Comparison of ENCODE assay signal across 8 cellular contexts in the genomic region with DNA sequence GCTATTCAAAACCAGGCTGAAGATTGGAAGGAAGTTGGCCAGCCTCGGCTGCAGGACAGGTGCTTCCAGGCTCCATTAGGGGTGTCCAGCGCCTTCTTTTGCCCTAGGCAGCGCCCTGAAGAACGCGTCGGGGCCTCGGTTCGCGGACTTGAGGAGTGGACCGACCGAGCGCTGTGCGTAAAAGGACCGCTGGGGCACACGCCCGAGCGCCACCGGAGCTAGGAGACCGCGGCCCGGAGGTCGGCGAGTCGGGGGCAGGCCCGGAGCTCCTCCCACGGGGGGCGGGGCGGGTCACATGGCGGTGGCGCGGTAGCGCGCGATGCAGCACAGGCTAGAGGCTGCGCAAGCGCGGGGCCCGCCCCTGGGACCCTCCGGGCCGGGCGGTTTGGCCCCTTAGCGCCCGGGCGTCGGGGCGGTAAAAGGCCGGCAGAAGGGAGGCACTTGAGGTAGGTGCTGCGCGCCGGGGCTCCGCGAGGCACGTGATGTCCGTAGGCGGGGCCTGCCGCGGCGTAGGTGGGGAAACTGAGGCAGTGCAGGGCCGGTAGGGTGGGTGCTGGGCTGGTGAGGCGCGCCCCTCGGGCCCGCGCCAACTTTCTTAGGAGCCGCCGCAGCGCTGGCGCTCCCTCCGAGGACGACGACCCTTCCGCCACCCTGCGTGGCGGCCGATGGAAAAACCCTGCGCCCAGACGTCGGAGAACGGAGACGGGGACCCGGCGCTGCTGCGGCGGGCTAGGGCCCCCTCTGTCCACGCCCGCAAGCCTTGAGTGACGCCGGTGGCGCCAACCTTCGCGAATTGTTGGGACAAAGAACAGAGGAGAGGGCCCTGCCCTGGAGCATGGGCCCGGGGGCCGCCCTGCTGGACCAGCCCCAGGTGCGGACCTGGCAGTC. TPM values are rescaled to one million over a fixed set of nuclear protein-coding genes. Genes with fewer than 3 reads are reported as not detected.
DNase-seq lines count a peak whose midpoint lies in the region; ATAC-seq and TF ChIP-seq lines count a peak whose summit lies in the region.

A gene with protein sequence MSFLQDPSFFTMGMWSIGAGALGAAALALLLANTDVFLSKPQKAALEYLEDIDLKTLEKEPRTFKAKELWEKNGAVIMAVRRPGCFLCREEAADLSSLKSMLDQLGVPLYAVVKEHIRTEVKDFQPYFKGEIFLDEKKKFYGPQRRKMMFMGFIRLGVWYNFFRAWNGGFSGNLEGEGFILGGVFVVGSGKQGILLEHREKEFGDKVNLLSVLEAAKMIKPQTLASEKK (plus strand): TSS at position 354 of the 888 bp plus-strand sequence. CDS start 11,917 bp downstream, outside the sequence.

- no peaks in the 10 kb centered on the region for H3K36me3 Mint-ChIP-seq in dendritic cell treated with granulocyte-macrophage colony-stimulating factor and Interleukin-4, amounts not matched to agents 40 ng/mL and 50 ng/mL, for 4 days (ENCODE audit: low read depth)

- peak; percentile 26 to 29 for DNase-seq in SHP77 (lab: John Stamatoyannopoulos, UW)
- DNase-seq in SHP77 treated with DMSO at 0.1 percent for 48 hours (lab: John Stamatoyannopoulos, UW): no peak
- DNase-seq in NCI-H2171 treated with DMSO at 0.1 percent for 48 hours (lab: John Stamatoyannopoulos, UW): peak; percentile 73
- peak; percentile 69 to 71 for DNase-seq in activated CD4-positive, alpha-beta T cell treated with anti-CD3 and anti-CD28 coated beads, Interleukin-2, amount 50 U/mL, for 4 hours
- DNase-seq in right lobe of liver: peak; percentile 94
- peak; percentile 72 to 82 for DNase-seq in stimulated activated CD4-positive, alpha-beta T cell treated with anti-CD3 and anti-CD28 coated beads, Interleukin-4, amount 100 ng/mL, for 4 hours

- 2% methylated on average over 6 of the region's 94 CpGs for WGBS in right lobe of liver (ENCODE audit: insufficient coverage, low coverage, low lambda C conversion rate, missing lambda C conversion rate)

- peak within 1 kb of the TSS; percentile 69 to 96 (median 95) for H3K4me3 ChIP-seq in right lobe of liver

- ATAC-seq in HG02943 (IDR thresholded peaks at IDR 0.05; ENCODE audit: low read depth, unreplicated experiment) (peak; percentile 92), right lobe of liver (peak; percentile 86 to 93 (median 89))

- TF ChIP-seq CTCF in right lobe of liver (IDR thresholded peaks at IDR 0.05): no peak

- peak within 1 kb of the TSS; percentile 69 for H3K27ac Mint-ChIP-seq in dendritic cell treated with granulocyte-macrophage colony-stimulating factor and Interleukin-4, amounts not matched to agents 40 ng/mL and 50 ng/mL, for 4 days

- peak; percentile 64 for TF ChIP-seq POLR2A in right lobe of liver (IDR thresholded peaks at IDR 0.05)

- intact Hi-C loops in dendritic cell treated with granulocyte-macrophage colony-stimulating factor and Interleukin-4, amounts not matched to agents 40 ng/mL and 50 ng/mL, for 4 days (cut with micrococcal nuclease): no loop called here
- intact Hi-C loops in right lobe of liver (cut with DNase I): no loop called here

- H3K4me1 ChIP-seq in right lobe of liver: peaks cover 0 to 51% (median 20%) of the 10 kb centered on the region in 4 donors

- peak within 1 kb of the TSS; percentile 73 for H3K4me3 Mint-ChIP-seq in dendritic cell treated with granulocyte-macrophage colony-stimulating factor and Interleukin-4, amounts not matched to agents 40 ng/mL and 50 ng/mL, for 4 days

- H3K27ac ChIP-seq in right lobe of liver: peak within 1 kb of the TSS; percentile 71 to 85 (median 82)

- no peaks in the 10 kb centered on the region for H3K27me3 ChIP-seq in right lobe of liver

- no peaks in the 10 kb centered on the region for H3K9me3 Mint-ChIP-seq in dendritic cell treated with granulocyte-macrophage colony-stimulating factor and Interleukin-4, amounts not matched to agents 40 ng/mL and 50 ng/mL, for 4 days

- no peaks in the 10 kb centered on the region for H3K9me3 ChIP-seq in right lobe of liver

- no peaks in the 10 kb centered on the region for H3K36me3 ChIP-seq in right lobe of liver

- peaks cover 47% of the 10 kb centered on the region for H3K27me3 Mint-ChIP-seq in dendritic cell treated with granulocyte-macrophage colony-stimulating factor and Interleukin-4, amounts not matched to agents 40 ng/mL and 50 ng/mL, for 4 days

- peaks cover 34% of the 10 kb centered on the region for H3K4me1 Mint-ChIP-seq in dendritic cell treated with granulocyte-macrophage colony-stimulating factor and Interleukin-4, amounts not matched to agents 40 ng/mL and 50 ng/mL, for 4 days (ENCODE audit: low read depth)

RNA-seq across cellular contexts. Expression of the gene that starts here (rescaled TPM):
- total RNA-seq in right lobe of liver: 10 to 100 TPM; 41.3 to 89.8 (median 80.5) TPM
